ENCODE assay signal across 18 cellular contexts in genomic region chr17:63349478-63350000, GRCh38.
DNase-seq lines count a peak whose midpoint lies in the region; ATAC-seq, FAIRE-seq and TF ChIP-seq lines count a peak whose summit lies in the region.
"Had no signal": no experiment of that assay in that cellular context is flagged by ENCODE, and none has a peak within 500 bp of the region (broad histone marks: within the 10 kb centered on the region; RNA-seq: fewer than 3 reads in every experiment).

No MANE protein-coding gene starts in this region.

- H3K4me2 ChIP-seq in A549 (peak overlapping the region; percentile 8; the same call in 1 of the 3 replicates), GM23248 (ENCODE audit: unreplicated experiment) (peak overlapping the region; percentile 25), mesendoderm (ENCODE audit: low read length) (no peak overlapping the region)
- H3K4me2 ChIP-seq: GM23338 had no signal

- CTCF ChIA-PET in A549 (lab: Yijun Ruan, JAX), result interaction anchor here (1.2 to 1.8 kb wide), 3 partner anchors 9 to 677 kb away, joined by 3 to 4 read pairs (median 3); no protein-coding TSS in a partner anchor

- no peak overlapping the region for H2AK5ac ChIP-seq in mesendoderm (ENCODE audit: low read length)

- peak overlapping the region; percentile 9 for H3K18ac ChIP-seq in mesendoderm (ENCODE audit: low read length)

- no peak for TF ChIP-seq EP300 in A549 (IDR thresholded peaks at IDR 0.05)

- ATAC-seq in A549 (no peak), GM18511 (IDR thresholded peaks at IDR 0.05; ENCODE audit: unreplicated experiment) (no peak)
- ATAC-seq: GM23338 had no signal

- DNase-seq in A549 (ENCODE audit: low read depth in 1 of 2, low spot score in 1 of 2) (no peak), GM23248 (peak; percentile 62), colonic mucosa (no peak), mesendoderm (no peak), GM12891 (ENCODE audit: insufficient read length, low spot score) (no peak), GM13977 (ENCODE audit: low spot score) (no peak), NOMO-1 treated with DMSO at 0.1 percent for 48 hours (lab: John Stamatoyannopoulos, UW; ENCODE audit: unreplicated experiment) (no peak)
- DNase-seq: amygdala, erythroblast, heart right ventricle, kidney, NCI-H146, NCI-H226, SIG-M5, stomach had no signal

- intact Hi-C loops in colonic mucosa (cut with DNase I), result no loop called here

- no peak overlapping the region for H2BK120ac ChIP-seq in mesendoderm (ENCODE audit: low read depth, low read length)

- no peaks in the 10 kb centered on the region for H4K20me1 ChIP-seq in GM23248 (ENCODE audit: insufficient read depth)

- TF ChIP-seq CTCF in A549 (IDR thresholded peaks at IDR 0.05), result no peak
- TF ChIP-seq CTCF in colonic mucosa (IDR thresholded peaks at IDR 0.05), result no peak
- no peak for TF ChIP-seq CTCF in GM13977 (IDR thresholded peaks at IDR 0.05; ENCODE audit: extremely low read depth, insufficient read depth, missing control alignments)

- POLR2A ChIA-PET in A549 (lab: Yijun Ruan, JAX), result no interaction called here

- 74% methylated on average over 3 of the region's 3 CpGs for WGBS in A549 (ENCODE audit: missing lambda C conversion rate)
- WGBS in GM23248 (ENCODE audit: low coverage in 1 of 2, low lambda C conversion rate in 2 of 2, missing lambda C conversion rate in 2 of 2), 2 experiments, result 52 to 68% methylated on average over 3 of the region's 3 CpGs
- WGBS in mesendoderm (ENCODE audit: extremely low coverage, insufficient coverage, low lambda C conversion rate), result no CpG with 5 or more reads among the region's 3 CpGs

- H3K27me3 ChIP-seq in GM23248 (replicated peaks; ENCODE audit: insufficient read depth), result no peaks in the 10 kb centered on the region
- no peaks in the 10 kb centered on the region for H3K27me3 ChIP-seq in colonic mucosa
- H3K27me3 ChIP-seq in mesendoderm (ENCODE audit: insufficient read depth, low read length, poor library complexity), result no peaks in the 10 kb centered on the region
- H3K27me3 ChIP-seq: heart right ventricle, stomach had no signal

- TF ChIP-seq RAD21 in A549 (conservative IDR thresholded peaks at IDR 0.05 in 1 of 2, IDR thresholded peaks at IDR 0.05 in 1 of 2), result no peak

- no peak overlapping the region for H3K23ac ChIP-seq in mesendoderm (ENCODE audit: low read length)

- H3K9ac ChIP-seq in GM23248, result peak overlapping the region; percentile 3; the same call in 1 of the 2 replicates
- no peak overlapping the region for H3K9ac ChIP-seq in colonic mucosa (ENCODE audit: low read depth in 2 of 2, low read length in 2 of 2)
- no peak overlapping the region for H3K9ac ChIP-seq in mesendoderm (ENCODE audit: low read length)

- no peak overlapping the region for H4K5ac ChIP-seq in mesendoderm (ENCODE audit: low read length)

- peaks cover 37% of the 10 kb centered on the region for H3F3A ChIP-seq in GM23248 (ENCODE audit: insufficient read depth)

- H3K56ac ChIP-seq in mesendoderm (ENCODE audit: low read length), result no peak overlapping the region

- no peak overlapping the region for H3K27ac ChIP-seq in A549
- H3K27ac ChIP-seq in GM23248, result peak overlapping the region; percentile 48
- peak overlapping the region; percentile 2 for H3K27ac ChIP-seq in colonic mucosa
- H3K27ac ChIP-seq in mesendoderm (ENCODE audit: low read depth, low read length), result no peak overlapping the region
- H3K27ac ChIP-seq: stomach had no signal

- H2AFZ ChIP-seq in GM23248, result no peak overlapping the region
- H2AFZ ChIP-seq: GM23338 had no signal

- FAIRE-seq in A549 (lab: Jason Lieb, UNC) (peak; percentile 7), GM12891 (lab: Jason Lieb, UNC) (no peak)
- FAIRE-seq: GM12892, kidney had no signal

- peaks cover 17% of the 10 kb centered on the region; the same call in 2 of the 3 replicates for H3K4me1 ChIP-seq in A549
- H3K4me1 ChIP-seq in GM23248 (ENCODE audit: insufficient read depth), result peaks cover 46% of the 10 kb centered on the region
- no peaks in the 10 kb centered on the region for H3K4me1 ChIP-seq in colonic mucosa
- H3K4me1 ChIP-seq in mesendoderm (ENCODE audit: control insufficient read depth, low read depth, low read length), result no peaks in the 10 kb centered on the region
- H3K4me1 ChIP-seq: heart right ventricle had no signal

- in situ Hi-C loops in GM23248 (cut with MboI), result no loop called here
- in situ Hi-C loops in GM13977 (cut with MboI; ENCODE audit: low pct_unique_long_range_greater_than_20kb, low sequenced_read_pairs, unreplicated experiment), result no loop called here

- no peaks in the 10 kb centered on the region for H3K9me2 ChIP-seq in GM23248 (ENCODE audit: insufficient read depth)

- H2BK5ac ChIP-seq in mesendoderm (ENCODE audit: low read length), result no peak overlapping the region

- H3K79me2 ChIP-seq in GM23248 (ENCODE audit: insufficient read depth) (peaks cover 41% of the 10 kb centered on the region), mesendoderm (ENCODE audit: control insufficient read depth, insufficient read depth, low read length) (no peaks in the 10 kb centered on the region)

- TF ChIP-seq POLR2A in A549 (IDR thresholded peaks at IDR 0.05; ENCODE audit: low read length) (no peak), GM12891 (IDR thresholded peaks at IDR 0.05; ENCODE audit: low read depth, low read length) (no peak)

- H3K79me1 ChIP-seq in mesendoderm (ENCODE audit: low read length), result no peaks in the 10 kb centered on the region

- H3K4ac ChIP-seq in mesendoderm (ENCODE audit: low read depth, low read length), result no peak overlapping the region

- no peak overlapping the region for H4K8ac ChIP-seq in mesendoderm (ENCODE audit: low read depth, low read length)

- H3K9me3 ChIP-seq in A549 (no peaks in the 10 kb centered on the region), GM23248 (ENCODE audit: low read depth) (no peaks in the 10 kb centered on the region), colonic mucosa (no peaks in the 10 kb centered on the region)
- H3K9me3 ChIP-seq: heart right ventricle, stomach had no signal

- H3K4me3 ChIP-seq in A549 (no peak overlapping the region), GM23248 (no peak overlapping the region; the same call in 1 of the 2 replicates), colonic mucosa (no peak overlapping the region), mesendoderm (ENCODE audit: low read length) (no peak overlapping the region)
- H3K4me3 ChIP-seq: GM23338, heart right ventricle, stomach had no signal

- H2BK15ac ChIP-seq in mesendoderm (replicated peaks; ENCODE audit: low read depth), result no peak overlapping the region

- H3K36me3 ChIP-seq in GM23248 (ENCODE audit: low read depth) (peaks cover 17% of the 10 kb centered on the region), colonic mucosa (no peaks in the 10 kb centered on the region), mesendoderm (ENCODE audit: control insufficient read depth, insufficient read depth, low read length) (no peaks in the 10 kb centered on the region)

TF ChIP-seq in A549, 52 proteins besides CTCF, POLR2A, EP300 and RAD21:
- TF ChIP-seq NR3C1 (IDR thresholded peaks at IDR 0.05) (no peak), MAZ (IDR thresholded peaks at IDR 0.05; ENCODE audit: borderline replicate concordance, low read depth, low read length) (no peak), RARB (CRISPR knock-in tag; IDR thresholded peaks at IDR 0.05) (no peak), SREBF2 (IDR thresholded peaks at IDR 0.05) (no peak), E2F6 (IDR thresholded peaks at IDR 0.05; ENCODE audit: borderline replicate concordance, low read depth) (no peak), ZNF302 (CRISPR knock-in tag; IDR thresholded peaks at IDR 0.05) (no peak), CEBPB (IDR thresholded peaks at IDR 0.05) (no peak)

TF ChIP-seq in GM12891, 5 proteins besides CTCF, POLR2A, EP300 and RAD21:
- no peak for TF ChIP-seq POLR2AphosphoS5 (IDR thresholded peaks at IDR 0.05; ENCODE audit: low read depth, low read length)

Comparison
In these comparisons a context has a peak if more than half of its experiments do, and no peak if none do; other contexts are left out.
1. H3K27ac ChIP-seq: peak in GM23248 (single experiment) and colonic mucosa (single experiment); none in A549 (0 of 2) and mesendoderm (single experiment).